8 cellular contexts compared by ENCODE assay signal in the genomic region with DNA sequence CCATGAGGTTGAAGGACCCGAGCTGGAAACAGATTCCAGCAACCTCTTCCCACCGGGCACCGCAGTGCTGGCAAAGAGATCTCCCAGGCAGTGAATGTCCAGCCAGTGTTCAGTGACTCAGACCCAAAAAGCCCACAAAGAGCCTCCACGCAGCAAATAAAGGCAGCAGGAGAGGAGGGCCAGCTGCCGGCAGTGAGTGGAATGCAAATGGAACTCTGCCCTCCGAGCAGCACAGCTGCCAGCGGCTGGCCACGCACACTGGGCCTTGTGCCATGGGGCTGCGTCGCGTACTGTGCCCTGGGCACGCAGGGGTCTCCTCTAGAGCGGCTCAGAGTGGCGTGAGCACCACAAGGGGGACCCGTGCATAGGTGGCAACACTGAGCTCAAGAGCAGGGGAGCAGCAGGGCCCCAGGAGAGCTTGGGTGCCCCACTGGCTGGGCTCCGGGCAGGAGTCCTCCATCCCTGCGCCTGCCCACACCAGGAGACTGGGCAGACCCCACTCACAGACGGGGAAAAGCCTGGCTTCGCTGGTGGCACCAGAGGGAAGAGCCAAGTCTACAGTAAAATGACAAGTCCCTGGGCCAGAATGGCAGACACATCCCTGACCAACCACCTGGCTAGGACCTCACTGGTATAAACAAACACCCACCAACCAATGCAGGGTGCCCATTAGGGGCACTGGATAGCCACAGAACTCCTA. TPM values are rescaled to one million over a fixed set of nuclear protein-coding genes. Genes with fewer than 3 reads are reported as not detected.
DNase-seq lines count a peak whose midpoint lies in the region; ATAC-seq and TF ChIP-seq lines count a peak whose summit lies in the region.
"Not testable (repeated sequence)": the region's sequence is repeated elsewhere in the genome, so short reads cannot be mapped to it uniquely, and the experiment has no call there.

No MANE protein-coding gene starts in this region.

- H3K4me3 Mint-ChIP-seq in activated B cell treated with CpG ODN at 0.5 μM for 24 hours: not testable (repeated sequence)

- not testable (repeated sequence) for H3K9me3 Mint-ChIP-seq in activated B cell treated with CpG ODN at 0.5 μM for 24 hours

- H3K36me3 ChIP-seq in adrenal gland (replicated peaks in 1 of 2): peaks cover 0 to 22% of the 10 kb centered on the region in 2 donors
- H3K36me3 ChIP-seq in mucosa of descending colon (ENCODE audit: low read depth): not testable (repeated sequence)
- peaks cover 6 to 24% of the 10 kb centered on the region in 2 donors for H3K36me3 ChIP-seq in psoas muscle (ENCODE audit: insufficient read depth in 1 of 2, low read depth in 1 of 2)
- H3K36me3 ChIP-seq in tibial artery: peaks cover 5 to 49% (median 23%) of the 10 kb centered on the region in 3 donors

- intact Hi-C loops in activated B cell treated with CpG ODN at 0.5 μM for 24 hours (cut with micrococcal nuclease); adrenal gland (cut with DNase I); right cardiac atrium (cut with DNase I); mucosa of descending colon (cut with DNase I, micrococcal nuclease); psoas muscle (cut with DNase I); tibial artery (cut with DNase I; ENCODE audit: low total_unique reads): not testable (repeated sequence)

- not testable (repeated sequence) for ATAC-seq in activated B cell treated with CpG ODN at 0.5 μM for 24 hours (ENCODE audit: low read depth); right cardiac atrium; mucosa of descending colon; psoas muscle

- POLR2A ChIA-PET in activated B cell treated with CpG ODN at 0.5 μM for 24 hours (lab: Charles Lee): not testable (repeated sequence)

- H3K4me3 ChIP-seq in adrenal gland; right cardiac atrium (ENCODE audit: low read length); mucosa of descending colon; psoas muscle; tibial artery: not testable (repeated sequence)

- TF ChIP-seq POLR2A in adrenal gland (IDR thresholded peaks at IDR 0.05): not testable (repeated sequence)

- not testable (repeated sequence) for H3K27me3 Mint-ChIP-seq in activated B cell treated with CpG ODN at 0.5 μM for 24 hours

- H3K27ac ChIP-seq in adrenal gland: peak overlapping the region in 1 of 5 donors; percentile 22
- H3K27ac ChIP-seq in right cardiac atrium (ENCODE audit: low read length); psoas muscle; tibial artery: not testable (repeated sequence)

- H3K27ac Mint-ChIP-seq in activated B cell treated with CpG ODN at 0.5 μM for 24 hours: not testable (repeated sequence)

- peak; percentile 49 for DNase-seq in M059J (ENCODE audit: low read depth)
- peak; percentile 10 for DNase-seq in activated B cell treated with CpG ODN at 0.5 μM for 24 hours
- DNase-seq in adrenal gland: peak in 6 of 7 donors; percentile 10 to 49 (median 35)
- DNase-seq in fibroblast of gingiva (ENCODE audit: low read depth): peak; percentile 36
- peak; percentile 4 to 36 (median 20) for DNase-seq in right cardiac atrium
- DNase-seq in mucosa of descending colon: peak in 2 of 3 donors; percentile 9 to 17
- peak; percentile 1 to 45 for DNase-seq in psoas muscle
- peak; percentile 6 to 48 for DNase-seq in tibial artery

- H3K36me3 Mint-ChIP-seq in activated B cell treated with CpG ODN at 0.5 μM for 24 hours (ENCODE audit: low read depth): peaks cover 31% of the 10 kb centered on the region

- TF ChIP-seq CTCF in activated B cell treated with CpG ODN at 0.5 μM for 24 hours (IDR thresholded peaks at IDR 0.05); adrenal gland (IDR thresholded peaks at IDR 0.05); mucosa of descending colon (IDR thresholded peaks at IDR 0.05); psoas muscle (IDR thresholded peaks at IDR 0.05); tibial artery (IDR thresholded peaks at IDR 0.05): not testable (repeated sequence)

- H3K27me3 ChIP-seq in adrenal gland; right cardiac atrium (ENCODE audit: control insufficient read depth, insufficient read depth); psoas muscle (ENCODE audit: insufficient read depth in 3 of 3, low read length in 2 of 3); tibial artery: not testable (repeated sequence)

- CTCF ChIA-PET in activated B cell treated with CpG ODN at 0.5 μM for 24 hours (lab: Charles Lee): not testable (repeated sequence)

- not testable (repeated sequence) for H3K4me1 Mint-ChIP-seq in activated B cell treated with CpG ODN at 0.5 μM for 24 hours

- 78 to 90% (median 80%) methylated on average over 1 to 9 of the region's 19 CpGs for WGBS in adrenal gland, 4 donors
- 77% methylated on average over 11 of the region's 19 CpGs for WGBS in right cardiac atrium
- 42 to 49% (median 48%) methylated on average over 7 to 9 of the region's 19 CpGs for WGBS in psoas muscle, 3 donors

- H3K9me3 ChIP-seq in adrenal gland (replicated peaks in 1 of 3); right cardiac atrium (ENCODE audit: control insufficient read depth, low read length); mucosa of descending colon; psoas muscle; tibial artery: not testable (repeated sequence)

- H3K4me1 ChIP-seq in adrenal gland (replicated peaks in 1 of 2); right cardiac atrium (ENCODE audit: control insufficient read depth, insufficient read depth, low read length); mucosa of descending colon (ENCODE audit: low read depth); psoas muscle; tibial artery: not testable (repeated sequence)

RNA-seq across cellular contexts. Expression of a gene that starts 3.8 kb away (rescaled TPM):
- total RNA-seq in M059J (2014; rRNA removed; shearing (Covaris generic)): 59.8 and 81.8 TPM in 2 replicates
- total RNA-seq in activated B cell treated with CpG ODN at 0.5 μM for 24 hours (45.2 and 49.5 TPM in 2 replicates), adrenal gland (10 to 100 TPM; 15.0 to 63.5 (median 52.5) TPM), right cardiac atrium (10 to 100 TPM; 51.0 to 63.0 (median 58.8) TPM), mucosa of descending colon (10 to 100 TPM; 44.0 to 59.3 (median 45.6) TPM), psoas muscle (100 to 1,000 TPM in 1 of 4 donors, 10 to 100 TPM in 3; 55.9 to 101 (median 68.2) TPM)
- polyA plus RNA-seq in adrenal gland (100 to 1,000 TPM in 2 of 3 donors, 10 to 100 TPM in 1; 75.8 to 295 (median 172) TPM), right cardiac atrium (176 TPM), psoas muscle (100 to 1,000 TPM; 115 to 229 (median 166) TPM)

RNA-seq across cellular contexts. Expression of a gene that starts 10.1 kb away (rescaled TPM):
- 27.3 and 27.4 TPM in 2 replicates for total RNA-seq in M059J (2014; rRNA removed; shearing (Covaris generic))
- 20.6 and 28.8 TPM in 2 replicates for total RNA-seq in activated B cell treated with CpG ODN at 0.5 μM for 24 hours
- total RNA-seq in adrenal gland: 10 to 100 TPM; 13.0 to 48.9 (median 25.1) TPM
- polyA plus RNA-seq in adrenal gland: 10 to 100 TPM in 2 of 3 donors, 1 to 10 TPM in 1; 7.3 to 24.5 (median 22.9) TPM
- total RNA-seq in right cardiac atrium: 10 to 100 TPM in 3 of 4 donors, 1 to 10 TPM in 1; 9.7 to 14.2 (median 11.0) TPM
- 8.5 TPM for polyA plus RNA-seq in right cardiac atrium
- total RNA-seq in mucosa of descending colon: 10 to 100 TPM; 12.7 to 17.6 (median 13.3) TPM
- total RNA-seq in psoas muscle: 10 to 100 TPM; 10.4 to 15.6 (median 12.5) TPM
- 10 to 100 TPM; 19.6 to 40.9 (median 27.2) TPM for polyA plus RNA-seq in psoas muscle

RNA-seq across cellular contexts. Expression of a gene that starts 10.2 kb away (rescaled TPM):
- total RNA-seq in M059J (2014; rRNA removed; shearing (Covaris generic)): 41.2 and 50.7 TPM in 2 replicates
- total RNA-seq in activated B cell treated with CpG ODN at 0.5 μM for 24 hours (7.8 and 8.1 TPM in 2 replicates), adrenal gland (10 to 100 TPM; 12.1 to 37.4 (median 12.8) TPM), right cardiac atrium (1 to 10 TPM; 7.6 to 9.2 (median 8.3) TPM), mucosa of descending colon (10 to 100 TPM in 1 of 3 donors, 1 to 10 TPM in 2; 8.4 to 11.1 (median 10.0) TPM), psoas muscle (1 to 10 TPM; 2.7 to 8.2 (median 6.5) TPM)
- polyA plus RNA-seq in adrenal gland (1 to 10 TPM; 6.0 to 9.2 (median 9.1) TPM), right cardiac atrium (7.3 TPM), psoas muscle (10 to 100 TPM in 1 of 3 donors, 1 to 10 TPM in 2; 8.4 to 11.1 (median 8.6) TPM)

RNA-seq across cellular contexts. Expression of a gene that starts 41.5 kb away (rescaled TPM):
- 52.4 and 67.0 TPM in 2 replicates for total RNA-seq in M059J (2014; rRNA removed; shearing (Covaris generic))
- total RNA-seq in activated B cell treated with CpG ODN at 0.5 μM for 24 hours (167 and 184 TPM in 2 replicates), adrenal gland (100 to 1,000 TPM in 1 of 8 donors, 10 to 100 TPM in 7; 25.7 to 110 (median 43.1) TPM), right cardiac atrium (1 to 10 TPM; 3.6 to 7.4 (median 4.8) TPM), mucosa of descending colon (1 to 10 TPM; 2.8 to 9.8 (median 7.5) TPM), psoas muscle (1 to 10 TPM; 1.9 to 4.4 (median 2.9) TPM)
- polyA plus RNA-seq in adrenal gland (10 to 100 TPM in 1 of 3 donors, 1 to 10 TPM in 2; 7.0 to 12.7 (median 7.0) TPM), right cardiac atrium (2.9 TPM), psoas muscle (1 to 10 TPM; 1.3 to 3.6 (median 1.5) TPM)

RNA-seq across cellular contexts. Expression of a gene that starts 42.7 kb away (rescaled TPM):
- 0.84 TPM in 1 of 2 replicates, not detected in the other for total RNA-seq in M059J (2014; rRNA removed; shearing (Covaris generic))
- total RNA-seq in activated B cell treated with CpG ODN at 0.5 μM for 24 hours (11.4 and 16.1 TPM in 2 replicates), adrenal gland (10 to 100 TPM; 12.1 to 40.5 (median 24.6) TPM), right cardiac atrium (10 to 100 TPM in 2 of 4 donors, 1 to 10 TPM in 2; 3.8 to 12.8 (median 9.4) TPM), mucosa of descending colon (10 to 100 TPM in 2 of 3 donors, 1 to 10 TPM in 1; 8.0 to 30.8 (median 12.2) TPM), psoas muscle (100 to 1,000 TPM in 1 of 4 donors, 10 to 100 TPM in 3; 85.1 to 139 (median 88.8) TPM)
- polyA plus RNA-seq in adrenal gland (100 to 1,000 TPM in 1 of 3 donors, 10 to 100 TPM in 1, 1 to 10 TPM in 1; 1.9 to 150 (median 66.8) TPM), right cardiac atrium (5.8 TPM), psoas muscle (100 to 1,000 TPM in 1 of 3 donors, 10 to 100 TPM in 2; 29.5 to 116 (median 49.0) TPM)
